Comparison of ENCODE assay signal across 8 cellular contexts in the genomic region with DNA sequence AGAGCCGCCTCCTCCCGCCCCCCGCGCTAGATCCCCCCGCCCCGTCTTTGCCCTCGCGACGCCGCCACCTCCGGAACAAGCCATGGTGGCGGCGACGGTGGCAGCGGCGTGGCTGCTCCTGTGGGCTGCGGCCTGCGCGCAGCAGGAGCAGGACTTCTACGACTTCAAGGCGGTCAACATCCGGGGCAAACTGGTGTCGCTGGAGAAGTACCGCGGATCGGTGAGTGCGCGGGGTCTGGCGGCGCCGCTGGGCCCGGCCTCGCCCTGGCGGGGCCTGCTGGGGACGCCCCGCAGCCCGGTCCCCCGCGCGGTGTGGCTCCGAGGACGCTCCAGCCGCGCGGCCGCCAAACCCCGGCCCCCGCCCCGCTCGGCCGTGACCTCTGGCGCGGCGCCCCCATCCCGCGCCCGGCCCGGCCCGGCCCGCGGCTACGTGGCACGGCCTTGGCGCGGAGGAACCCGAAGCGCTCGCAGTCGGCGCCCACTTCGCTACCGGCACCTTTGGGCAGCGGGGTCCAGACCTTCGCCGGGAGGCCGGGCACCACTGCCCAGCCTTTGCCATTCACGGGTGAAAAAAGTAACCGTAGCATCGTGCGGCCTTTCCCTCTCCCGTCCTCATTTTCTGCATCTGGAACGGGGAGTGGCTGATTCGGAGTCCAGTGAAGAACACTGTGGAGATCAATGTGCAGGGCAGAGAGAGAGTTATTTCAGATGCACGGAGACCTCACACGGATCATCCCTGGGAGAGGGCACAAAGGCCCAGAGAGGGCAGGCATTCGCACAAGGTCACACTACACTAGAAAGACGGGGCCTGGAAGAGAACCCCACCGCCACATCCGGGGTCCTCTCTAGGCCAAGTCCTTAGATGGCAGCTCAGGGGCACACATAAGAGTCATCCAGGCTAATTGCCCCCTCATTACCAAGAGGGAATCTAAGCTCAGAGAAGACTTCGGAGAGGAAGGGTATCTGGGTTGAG. TPM values are rescaled to one million over a fixed set of nuclear protein-coding genes. Genes with fewer than 3 reads are reported as not detected.
DNase-seq lines count a peak whose midpoint lies in the region; ATAC-seq and TF ChIP-seq lines count a peak whose summit lies in the region.

Gene GPX7, plus strand, starts transcription at position 44 of the 973 bp plus-strand sequence. Its CDS starts 39 bp downstream, at position 83.

- CTCF ChIA-PET in activated CD8-positive, alpha-beta T cell treated with anti-CD3 and anti-CD28 coated beads for 36 hours (lab: Charles Lee) = interaction anchor here (0.8 to 1.4 kb wide), 4 partner anchors 11 to 82 kb away, joined by 3 to 5 read pairs (median 4); no protein-coding TSS in a partner anchor

- H3K27ac Mint-ChIP-seq in activated CD8-positive, alpha-beta T cell treated with anti-CD3 and anti-CD28 coated beads for 36 hours = peak within 1 kb of the TSS; percentile 96

- H3K27me3 Mint-ChIP-seq in activated CD8-positive, alpha-beta T cell treated with anti-CD3 and anti-CD28 coated beads for 36 hours = no peaks in the 10 kb centered on the region

- no peaks in the 10 kb centered on the region for H3K9me3 Mint-ChIP-seq in activated CD8-positive, alpha-beta T cell treated with anti-CD3 and anti-CD28 coated beads for 36 hours

- peaks cover 27% of the 10 kb centered on the region for H3K36me3 Mint-ChIP-seq in activated CD8-positive, alpha-beta T cell treated with anti-CD3 and anti-CD28 coated beads for 36 hours (ENCODE audit: low read depth)

- POLR2A ChIA-PET in activated CD8-positive, alpha-beta T cell treated with anti-CD3 and anti-CD28 coated beads for 36 hours (lab: Charles Lee) = interaction anchor here (0.8 to 2.3 kb wide), 6 partner anchors 13 to 199 kb away, joined by 3 to 14 read pairs (median 4); partner anchors contain the start of genes ORC1, PRPF38A, SHISAL2A and TUT4

- DNase-seq in COR-L47 (lab: John Stamatoyannopoulos, UW) = peak; percentile 60
- DNase-seq in M059J (ENCODE audit: low read depth) = peak; percentile 31
- peak; percentile 63 for DNase-seq in activated CD8-positive, alpha-beta T cell treated with anti-CD3 and anti-CD28 coated beads for 36 hours
- peak; percentile 53 for DNase-seq in effector CD4-positive, alpha-beta T cell
- peak; percentile 15 for DNase-seq in medulla oblongata (ENCODE audit: extremely low spot score)
- peak; percentile 17 to 53 (median 27) for DNase-seq in stimulated activated CD4-positive, alpha-beta T cell treated with anti-CD3 and anti-CD28 coated beads, TNF-alpha, amount 100 ng/mL, for 24 hours (ENCODE audit: low read depth in 3 of 3)
- no peak for DNase-seq in foreskin melanocyte

- H3K4me1 Mint-ChIP-seq in activated CD8-positive, alpha-beta T cell treated with anti-CD3 and anti-CD28 coated beads for 36 hours (ENCODE audit: low read depth) = peaks cover 41% of the 10 kb centered on the region

- intact Hi-C loops in activated CD8-positive, alpha-beta T cell treated with anti-CD3 and anti-CD28 coated beads for 36 hours (cut with micrococcal nuclease) = no loop called here

- ATAC-seq in activated CD8-positive, alpha-beta T cell treated with anti-CD3 and anti-CD28 coated beads for 36 hours = peak; percentile 71
- ATAC-seq in GM18519 (IDR thresholded peaks at IDR 0.05; ENCODE audit: low FRiP score, unreplicated experiment) = no peak

- H3K4me3 Mint-ChIP-seq in activated CD8-positive, alpha-beta T cell treated with anti-CD3 and anti-CD28 coated beads for 36 hours = peak within 1 kb of the TSS; percentile 89

- TF ChIP-seq CTCF in activated CD8-positive, alpha-beta T cell treated with anti-CD3 and anti-CD28 coated beads for 36 hours (IDR thresholded peaks at IDR 0.05) = no peak

RNA-seq across cellular contexts. Expression of gene GPX7, which starts in this region (rescaled TPM):
- 7.7 and 8.7 TPM in 2 replicates for total RNA-seq in M059J (2014; rRNA removed; shearing (Covaris generic))
- total RNA-seq in activated CD8-positive, alpha-beta T cell treated with anti-CD3 and anti-CD28 coated beads for 36 hours = 10 to 100 TPM; 21.5 TPM
